In genomic region chr2:126749537-126749936, GRCh38 we compare ENCODE assay signal across 10 cellular contexts.
DNase-seq lines count a peak whose midpoint lies in the region; ATAC-seq and TF ChIP-seq lines count a peak whose summit lies in the region.
"Had no signal": no experiment of that assay in that cellular context is flagged by ENCODE, and none has a peak within 500 bp of the region (broad histone marks: within the 10 kb centered on the region; RNA-seq: fewer than 3 reads in every experiment).

No MANE protein-coding gene starts in this region.

- TF ChIP-seq CTCF in GM12873 (IDR thresholded peaks at IDR 0.05; ENCODE audit: insufficient read depth, low read depth, low read length, missing control alignments) (peak; percentile 46), fibroblast of mammary gland (conservative IDR thresholded peaks at IDR 0.05; ENCODE audit: control insufficient read depth, insufficient read depth, low read depth, low read length) (peak; percentile 13)

- no peak overlapping the region for H3K4me3 ChIP-seq in fibroblast of mammary gland (ENCODE audit: control insufficient read depth, low read depth, low read length)

- intact Hi-C loops in posterior vena cava (cut with DNase I): no loop called here

- ATAC-seq in GM19467 (IDR thresholded peaks at IDR 0.05; ENCODE audit: unreplicated experiment) (peak; percentile 50), HG03565 (IDR thresholded peaks at IDR 0.05; ENCODE audit: unreplicated experiment) (peak; percentile 43), HG03097 (IDR thresholded peaks at IDR 0.05; ENCODE audit: low FRiP score, unreplicated experiment) (no peak)

- DNase-seq in fibroblast of mammary gland (ENCODE audit: low read depth) (peak; percentile 3), ureter (ENCODE audit: low spot score) (no peak), posterior vena cava (ENCODE audit: low spot score) (no peak)
- DNase-seq in effector CD8-positive, alpha-beta T cell (lab: John Stamatoyannopoulos, UW): no peak
- DNase-seq: naive B cell, NCI-H1092 had no signal
